ENCODE assay signal across 8 cellular contexts in the genomic region with DNA sequence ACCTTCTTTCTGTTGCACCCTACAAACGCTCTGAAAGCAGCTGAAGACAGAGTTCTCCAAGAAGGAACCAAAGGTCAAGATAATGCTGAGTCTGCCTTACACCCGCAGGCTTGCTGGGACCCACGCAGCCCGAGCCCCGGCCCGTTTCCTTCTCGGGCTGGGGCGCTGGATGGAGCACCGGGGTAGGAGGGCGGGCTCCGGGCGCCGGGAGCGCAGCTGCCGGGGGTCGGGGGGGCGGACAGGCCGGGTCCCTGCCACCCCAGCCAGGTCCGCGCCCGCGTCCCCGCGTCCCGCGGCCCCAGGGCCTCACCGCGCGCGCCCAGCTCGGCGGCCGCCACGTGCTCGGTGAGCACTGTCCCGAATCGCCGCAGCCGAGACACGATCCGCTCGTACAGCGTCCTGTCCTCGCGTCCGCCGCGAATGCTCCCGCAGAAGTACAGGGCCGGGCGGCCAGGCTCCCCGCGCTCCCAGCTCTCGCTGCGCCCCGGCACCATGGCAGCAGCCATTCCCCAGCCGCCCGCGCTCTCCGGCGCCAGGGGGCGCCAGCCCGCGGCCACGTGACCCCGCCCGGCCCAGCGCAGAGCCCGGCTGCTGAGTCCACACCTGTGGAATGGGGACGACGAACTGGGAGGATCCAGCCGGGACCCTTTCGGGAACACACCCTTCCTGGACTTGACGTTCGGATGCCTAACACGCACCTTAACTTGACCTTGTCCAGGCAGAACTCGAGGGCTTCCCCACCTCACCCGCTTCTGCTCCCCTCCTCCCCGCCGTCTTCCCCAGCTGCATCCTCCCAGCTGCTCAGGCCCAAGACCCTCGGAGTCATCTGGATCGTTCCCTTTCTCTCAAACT. TPM values are rescaled to one million over a fixed set of nuclear protein-coding genes. Genes with fewer than 3 reads are reported as not detected.
DNase-seq lines count a peak whose midpoint lies in the region; ATAC-seq and TF ChIP-seq lines count a peak whose summit lies in the region.

A gene with protein sequence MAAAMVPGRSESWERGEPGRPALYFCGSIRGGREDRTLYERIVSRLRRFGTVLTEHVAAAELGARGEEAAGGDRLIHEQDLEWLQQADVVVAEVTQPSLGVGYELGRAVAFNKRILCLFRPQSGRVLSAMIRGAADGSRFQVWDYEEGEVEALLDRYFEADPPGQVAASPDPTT (minus strand): TSS at position 531 of the 852 bp plus-strand sequence. CDS start 25 bp downstream, at position 506.

- DNase-seq in DMS153 treated with DMSO at 0.1 percent for 48 hours (lab: John Stamatoyannopoulos, UW; ENCODE audit: unreplicated experiment), result peak; percentile 45
- peak; percentile 48 for DNase-seq in IMR-90
- DNase-seq in Right ventricle myocardium inferior (ENCODE audit: missing footprints), result peak; percentile 89
- DNase-seq in ovary, result peak; percentile 75 to 89 (median 81)

- H2BK5ac ChIP-seq in IMR-90 (ENCODE audit: low read depth, low read length, poor library complexity, severe bottlenecking), result no peak within 1 kb of the TSS

- H2AFZ ChIP-seq in IMR-90 (replicated peaks; ENCODE audit: low read length, poor library complexity), result peak within 1 kb of the TSS; percentile 96

- peaks cover 10% of the 10 kb centered on the region for H3K36me3 Mint-ChIP-seq in activated naive CD8-positive, alpha-beta T cell

- H3K27me3 Mint-ChIP-seq in activated naive CD8-positive, alpha-beta T cell, result no peaks in the 10 kb centered on the region

- H3K27ac Mint-ChIP-seq in activated naive CD8-positive, alpha-beta T cell, result peak within 1 kb of the TSS; percentile 100

- TF ChIP-seq POLR2A in IMR-90 (IDR thresholded peaks at IDR 0.05; ENCODE audit: low read depth, low read length) (no peak), ovary (IDR thresholded peaks at IDR 0.05) (peak; percentile 33)

- peak within 1 kb of the TSS; percentile 85 for H4K5ac ChIP-seq in IMR-90 (ENCODE audit: low read depth, low read length)

- H3K4me2 ChIP-seq in IMR-90 (ENCODE audit: low read depth, low read length), result peak within 1 kb of the TSS; percentile 96

- H3K4me1 ChIP-seq in IMR-90 (ENCODE audit: control insufficient read depth, insufficient read depth, low read length) (peaks cover 6% of the 10 kb centered on the region; the same call in 1 of the 2 replicates), ovary (ENCODE audit: insufficient read depth) (peaks cover 3% of the 10 kb centered on the region), thymus (ENCODE audit: control insufficient read depth, insufficient read depth, low read length) (peaks cover 6% of the 10 kb centered on the region)

- 0 out of 2 replicates have a peak within 1 kb of the TSS, but pooled peaks have one; percentile 2 for H2BK120ac ChIP-seq in IMR-90 (ENCODE audit: low read depth, low read length)

- peak within 1 kb of the TSS; percentile 72 for H3K14ac ChIP-seq in IMR-90 (replicated peaks; ENCODE audit: low read depth, low read length)

- peak; percentile 91 for TF ChIP-seq CTCF in IMR-90 (conservative IDR thresholded peaks at IDR 0.05; ENCODE audit: low read depth, low read length)
- peak; percentile 89 to 96 (median 96) for TF ChIP-seq CTCF in ovary (IDR thresholded peaks at IDR 0.05)

- dilution Hi-C loops in IMR-90 (cut with HindIII; ENCODE audit: low sequenced_read_pairs, unreplicated experiment), result no loop called here

- H3K4ac ChIP-seq in IMR-90 (ENCODE audit: low read depth, low read length), result peak within 1 kb of the TSS; percentile 79

- H3K23ac ChIP-seq in IMR-90 (ENCODE audit: low read depth, low read length), result peak within 1 kb of the TSS; percentile 51; the same call in 1 of the 2 replicates

- H3K27me3 ChIP-seq in IMR-90 (ENCODE audit: control insufficient read depth, insufficient read depth, low read length) (peaks cover 17% of the 10 kb centered on the region), ovary (no peaks in the 10 kb centered on the region), thymus (ENCODE audit: control insufficient read depth, insufficient read depth) (no peaks in the 10 kb centered on the region)

- H3K9me3 Mint-ChIP-seq in activated naive CD8-positive, alpha-beta T cell (ENCODE audit: low read depth), result no peaks in the 10 kb centered on the region

- H3K36me3 ChIP-seq in IMR-90 (ENCODE audit: control insufficient read depth, insufficient read depth, low read length) (peaks cover 8% of the 10 kb centered on the region; the same call in 1 of the 2 replicates), ovary (no peaks in the 10 kb centered on the region), thymus (ENCODE audit: control insufficient read depth, insufficient read depth) (no peaks in the 10 kb centered on the region)

- POLR2A ChIA-PET in IMR-90 (lab: Charles Lee; ENCODE audit: unreplicated experiment), result interaction anchor here (0.5 kb wide), 1 partner anchor 137 kb away, joined by 6 read pairs; no protein-coding TSS in a partner anchor

- ATAC-seq in GM21367 (IDR thresholded peaks at IDR 0.05; ENCODE audit: unreplicated experiment) (peak; percentile 52), IMR-90 (ENCODE audit: low read depth) (peak; percentile 95), SK-N-SH treated with all-trans-retinoic acid at 6 μM for 48 hours (peak; percentile 95), Right ventricle myocardium inferior (peak; percentile 97)

- H3K56ac ChIP-seq in IMR-90 (ENCODE audit: extremely low read depth, insufficient read depth, low read length), result no peak within 1 kb of the TSS

- in situ Hi-C loops in IMR-90 (cut with MboI; ENCODE audit: low sequenced_read_pairs), result no loop called here

- no peak within 1 kb of the TSS; the same call in 1 of the 2 replicates for H3K18ac ChIP-seq in IMR-90 (ENCODE audit: low read depth, low read length)

- H2BK20ac ChIP-seq in IMR-90 (ENCODE audit: low read depth, low read length), result no peak within 1 kb of the TSS

- CTCF ChIA-PET in IMR-90 (lab: Yijun Ruan, JAX), result interaction anchor here (0.6 to 1.1 kb wide), 7 partner anchors 9 to 281 kb away, joined by 3 to 5 read pairs (median 4); a partner anchor contains a TSS

- peak within 1 kb of the TSS; percentile 33 to 91 for H4K8ac ChIP-seq in IMR-90 (ENCODE audit: low read depth in 2 of 2, low read length in 2 of 2)

- peak within 1 kb of the TSS; percentile 93 for H3K4me3 Mint-ChIP-seq in activated naive CD8-positive, alpha-beta T cell

- no TSS peak for BruUV-seq in IMR-90 (replicated peaks; lab: Mats Ljungman, UMichigan)

- peak; percentile 47 for TF ChIP-seq RAD21 in IMR-90 (IDR thresholded peaks at IDR 0.05; ENCODE audit: low read length)

- peaks cover 42% of the 10 kb centered on the region for H3K4me1 Mint-ChIP-seq in activated naive CD8-positive, alpha-beta T cell (ENCODE audit: low read depth)

- H2AK9ac ChIP-seq in IMR-90 (replicated peaks; ENCODE audit: low read depth, low read length, poor library complexity), result peak within 1 kb of the TSS; percentile 70

- H2BK15ac ChIP-seq in IMR-90 (ENCODE audit: low read depth, low read length), result no peak within 1 kb of the TSS

- H3K27ac ChIP-seq in IMR-90 (ENCODE audit: insufficient read depth, low read length) (peak within 1 kb of the TSS; percentile 68; the same call in 1 of the 2 replicates), ovary (peak within 1 kb of the TSS; percentile 33 to 64), thymus (ENCODE audit: low read depth) (peak within 1 kb of the TSS; percentile 68)

- WGBS in IMR-90 (ENCODE audit: extremely low coverage in 2 of 2, insufficient read length in 1 of 2), 2 experiments, result 4% methylated on average over 43 of the region's 82 CpGs; no CpG with 5 or more reads in 1 of the 2 experiments
- WGBS in ovary, 3 donors, result 1 to 3% (median 1%) methylated on average over 35 to 82 of the region's 82 CpGs
- 1% methylated on average over 82 of the region's 82 CpGs for WGBS in thymus

- intact Hi-C loops in IMR-90 (cut with micrococcal nuclease) (loop anchor here (1.0 kb wide), 1 partner anchor 105 kb away; no protein-coding TSS in a partner anchor), Right ventricle myocardium inferior (cut with DNase I) (no loop called here), ovary (cut with DNase I) (loop anchor here in 1 of 4 donors (10.0 kb wide), 1 partner anchor 276 kb away; no protein-coding TSS in a partner anchor)

- H3K9me1 ChIP-seq in IMR-90 (ENCODE audit: insufficient read depth, low read length), result peaks cover 4% of the 10 kb centered on the region

- peak within 1 kb of the TSS; percentile 79 for H3K9ac ChIP-seq in IMR-90 (ENCODE audit: low read depth, low read length)

- H4K91ac ChIP-seq in IMR-90 (ENCODE audit: insufficient read depth, low read depth, low read length), result peak within 1 kb of the TSS; percentile 75; the same call in 1 of the 2 replicates

- H3K9me3 ChIP-seq in IMR-90 (ENCODE audit: control insufficient read depth, insufficient read depth, low read length) (no peaks in the 10 kb centered on the region), ovary (no peaks in the 10 kb centered on the region), thymus (ENCODE audit: control insufficient read depth) (no peaks in the 10 kb centered on the region)

- no peak for TF ChIP-seq EP300 in ovary (IDR thresholded peaks at IDR 0.05)

- peaks cover 0 to 8% of the 10 kb centered on the region in 2 experiments; a peak in 2 of 4 replicates for H3K79me1 ChIP-seq in IMR-90 (ENCODE audit: low read depth in 1 of 2, low read length in 2 of 2)

- H4K20me1 ChIP-seq in IMR-90 (ENCODE audit: insufficient read depth, low read length), result no peaks in the 10 kb centered on the region

- no peak within 1 kb of the TSS; the same call in 1 of the 2 replicates for H2AK5ac ChIP-seq in IMR-90 (ENCODE audit: low read depth, low read length)

- H3K4me3 ChIP-seq in IMR-90 (ENCODE audit: insufficient read depth, low read depth, low read length) (peak within 1 kb of the TSS; percentile 78), ovary (peak within 1 kb of the TSS; percentile 59), thymus (ENCODE audit: low read length) (peak within 1 kb of the TSS; percentile 84)

TF ChIP-seq in IMR-90, 13 proteins besides CTCF, POLR2A, EP300 and RAD21 (continues in another document):
- peak; percentile 71; the same call in 1 of the 2 replicates for TF ChIP-seq MXI1 (IDR thresholded peaks at IDR 0.05; ENCODE audit: borderline replicate concordance, low read depth, low read length)

TF ChIP-seq in SK-N-SH treated with all-trans-retinoic acid at 6 μM for 48 hours, 23 proteins besides CTCF, POLR2A, EP300 and RAD21 (continues in another document):
- TF ChIP-seq ZC3H10 (CRISPR knock-in tag; IDR thresholded peaks at IDR 0.05), result no peak

RNA-seq across cellular contexts. Expression of the gene that starts here (rescaled TPM):
- 19.0 and 22.8 TPM in 2 replicates for total RNA-seq in IMR-90 (2012; rRNA removed)
- polyA plus RNA-seq in IMR-90 (2012; rRNA removed), result 47.8 and 58.0 TPM in 2 replicates
- 192 and 227 TPM in 2 replicates for polyA plus RNA-seq in IMR-90 (2012; cell fraction: cytosol; rRNA removed)
- 42.4 and 83.8 TPM in 2 replicates for polyA plus RNA-seq in IMR-90 (2012; cell fraction: nucleus; rRNA removed; ENCODE audit: low replicate concordance)
- total RNA-seq in Right ventricle myocardium inferior, result 29.9 TPM
- total RNA-seq in ovary, result 100 to 1,000 TPM in 1 of 7 donors, 10 to 100 TPM in 6; 25.0 to 120 (median 44.7) TPM
- 10 to 100 TPM; 13.6 to 55.5 TPM for polyA plus RNA-seq in ovary
- polyA plus RNA-seq in thymus, result 46.7 TPM

Comparison
In these comparisons a context has a peak if more than half of its experiments do, and no peak if none do; other contexts are left out.
1. Peak in every context shown above with its lines: DNase-seq, ATAC-seq, H3K4me3 ChIP-seq and H3K27ac ChIP-seq.